13 cellular contexts compared by ENCODE assay signal in genomic region chr9:96391021-96391765, GRCh38. TPM values are rescaled to one million over a fixed set of nuclear protein-coding genes. Genes with fewer than 3 reads are reported as not detected.
DNase-seq lines count a peak whose midpoint lies in the region; ATAC-seq, FAIRE-seq and TF ChIP-seq lines count a peak whose summit lies in the region.
"Had no signal": no experiment of that assay in that cellular context is flagged by ENCODE, and none has a peak within 500 bp of the region (broad histone marks: within the 10 kb centered on the region; RNA-seq: fewer than 3 reads in every experiment).

No MANE protein-coding gene starts in this region.

- no peaks in the 10 kb centered on the region for H3K27me3 Mint-ChIP-seq in T-cell

- TF ChIP-seq CTCF in omental fat pad (IDR thresholded peaks at IDR 0.05): no peak

- POLR2A ChIA-PET in T-cell (lab: Charles Lee): interaction anchor here (0.6 to 0.7 kb wide), 2 partner anchors 25 to 387 kb away, joined by 3 to 5 read pairs; no protein-coding TSS in a partner anchor

- peak overlapping the region; percentile 69 to 74 for H3K27ac Mint-ChIP-seq in T-cell

- peak; percentile 79 for FAIRE-seq in islet of Langerhans (lab: Jason Lieb, UNC)
- FAIRE-seq: H1 had no signal

- ATAC-seq in T-cell (replicated peaks in 1 of 4) (peak in 1 of 4 experiments; percentile 23), HG03521 (IDR thresholded peaks at IDR 0.05; ENCODE audit: unreplicated experiment) (no peak), omental fat pad (ENCODE audit: low FRiP score) (no peak)
- ATAC-seq: gastrocnemius medialis had no signal

- CTCF ChIA-PET in T-cell (lab: Charles Lee): interaction anchor here in 1 of 2 donors (0.7 kb wide), 1 partner anchor 875 kb away, joined by 5 read pairs; no protein-coding TSS in a partner anchor

- peaks cover 0 to 10% (median 5%) of the 10 kb centered on the region in 3 donors for H3K4me1 Mint-ChIP-seq in T-cell

- DNase-seq in DMS53 (lab: John Stamatoyannopoulos, UW): peak; percentile 33
- DNase-seq in DMS53 treated with DMSO at 0.1 percent for 48 hours (lab: John Stamatoyannopoulos, UW; ENCODE audit: unreplicated experiment): no peak
- DNase-seq in T-cell: no peak
- DNase-seq in renal cortical epithelial cell (ENCODE audit: low read depth): peak; percentile 28
- no peak for DNase-seq in omental fat pad (ENCODE audit: low spot score)
- DNase-seq in dedifferentiated amniotic fluid mesenchymal stem cell (ENCODE audit: extremely low spot score): no peak
- DNase-seq: gastrocnemius medialis; midbrain; NCI-H510A treated with DMSO at 0.1 percent for 48 hours; stimulated activated naive CD4-positive, alpha-beta T cell had no signal

- peaks cover 14% of the 10 kb centered on the region for H3K36me3 Mint-ChIP-seq in T-cell

- H3K4me3 Mint-ChIP-seq in T-cell: no peak overlapping the region

- H3K9me3 Mint-ChIP-seq in T-cell: no peaks in the 10 kb centered on the region

RNA-seq across cellular contexts. Expression of gene SLC35D2, which starts 7.7 kb away (rescaled TPM):
- total RNA-seq in T-cell (10 to 100 TPM; 16.2 to 31.4 (median 21.8) TPM), renal cortical epithelial cell (40.6 and 42.5 TPM in 2 replicates), omental fat pad (10 to 100 TPM; 13.8 to 18.4 (median 15.7) TPM)

RNA-seq across cellular contexts. Expression of gene ZNF367, which starts 27.0 kb away (rescaled TPM):
- total RNA-seq in T-cell (1 to 10 TPM; 3.7 to 6.2 (median 5.8) TPM), renal cortical epithelial cell (1.3 and 8.7 TPM in 2 replicates), omental fat pad (1 to 10 TPM in 3 of 4 donors, under 1 TPM in 1; 0.50 to 2.7 (median 1.9) TPM)

RNA-seq across cellular contexts. Expression of gene HABP4, which starts 58.8 kb away (rescaled TPM):
- total RNA-seq in T-cell: 10 to 100 TPM; 18.2 to 30.8 (median 25.3) TPM
- total RNA-seq in renal cortical epithelial cell: 21.0 and 24.8 TPM in 2 replicates
- total RNA-seq in omental fat pad: 10 to 100 TPM in 3 of 4 donors, 1 to 10 TPM in 1; 9.2 to 23.4 (median 14.2) TPM

Comparison
In these comparisons a context has a peak if more than half of its experiments do, and no peak if none do; other contexts are left out.
1. DNase-seq: peak in DMS53 (single experiment) and renal cortical epithelial cell (single experiment); none in DMS53 treated with DMSO at 0.1 percent for 48 hours (single experiment), T-cell (0 of 34), omental fat pad (single experiment) and dedifferentiated amniotic fluid mesenchymal stem cell (single experiment).